ENCODE assay signal across 9 cellular contexts in genomic region chr3:149371001-149371722, GRCh38. TPM values are rescaled to one million over a fixed set of nuclear protein-coding genes. Genes with fewer than 3 reads are reported as not detected.
A peak's percentile ranks its signal among the peaks of the same experiment; 100 is the strongest.
DNase-seq lines count a peak whose midpoint lies in the region; ATAC-seq, FAIRE-seq and TF ChIP-seq lines count a peak whose summit lies in the region.
"Had no signal": no experiment of that assay in that cellular context is flagged by ENCODE, and none has a peak within 500 bp of the region (broad histone marks: within the 10 kb centered on the region; RNA-seq: fewer than 3 reads in every experiment).

No MANE protein-coding gene starts in this region.

- TF ChIP-seq POLR2A in heart left ventricle (IDR thresholded peaks at IDR 0.05) (no peak), upper lobe of left lung (IDR thresholded peaks at IDR 0.05) (no peak)

- ATAC-seq in heart left ventricle: peak in 3 of 4 donors; percentile 6 to 38 (median 20)
- no peak for ATAC-seq in left ventricle myocardium superior
- ATAC-seq in upper lobe of left lung (ENCODE audit: low FRiP score in 2 of 2): no peak
- no peak for ATAC-seq in HG03025 (IDR thresholded peaks at IDR 0.05; ENCODE audit: low FRiP score, unreplicated experiment)

- H3K4me1 ChIP-seq in heart left ventricle (peaks cover 0 to 68% (median 18%) of the 10 kb centered on the region in 12 donors), adipocyte (ENCODE audit: control insufficient read depth, insufficient read depth, low read length) (peaks cover 51% of the 10 kb centered on the region), iPS-20b (ENCODE audit: insufficient read depth, low read length) (peaks cover 36% of the 10 kb centered on the region), upper lobe of left lung (peaks cover 34 to 72% (median 49%) of the 10 kb centered on the region in 4 donors)

- DNase-seq in heart left ventricle (no peak), left ventricle myocardium superior (no peak), adipocyte (ENCODE audit: low read depth) (peak; percentile 56), upper lobe of left lung (no peak), frontal cortex (ENCODE audit: low spot score in 2 of 2) (no peak), NCI-H510A (lab: John Stamatoyannopoulos, UW) (no peak)
- DNase-seq: T1000 had no signal

- H3K27ac ChIP-seq in heart left ventricle (peak overlapping the region in 11 of 12 donors; percentile 11 to 90 (median 66)), iPS-20b (ENCODE audit: low read length) (no peak overlapping the region), upper lobe of left lung (peak overlapping the region; percentile 32 to 68 (median 39))

- H3K9ac ChIP-seq in adipocyte (ENCODE audit: low read length): peak overlapping the region; percentile 12
- H3K9ac ChIP-seq in iPS-20b (ENCODE audit: low read depth, low read length): peak overlapping the region; percentile 26; the same call in 1 of the 2 replicates

- TF ChIP-seq CTCF in heart left ventricle (IDR thresholded peaks at IDR 0.05) (no peak), upper lobe of left lung (IDR thresholded peaks at IDR 0.05) (no peak)

- peak overlapping the region in 9 of 12 donors; percentile 2 to 73 (median 59) for H3K4me3 ChIP-seq in heart left ventricle
- H3K4me3 ChIP-seq in adipocyte (ENCODE audit: low read length): no peak overlapping the region
- no peak overlapping the region for H3K4me3 ChIP-seq in iPS-20b (ENCODE audit: low read length)
- H3K4me3 ChIP-seq in upper lobe of left lung: no peak overlapping the region

- H3K36me3 ChIP-seq in heart left ventricle: peaks cover 0 to 72% (median 35%) of the 10 kb centered on the region in 9 donors
- no peaks in the 10 kb centered on the region for H3K36me3 ChIP-seq in adipocyte (ENCODE audit: control insufficient read depth, insufficient read depth, low read length, severe bottlenecking)
- H3K36me3 ChIP-seq in iPS-20b (ENCODE audit: insufficient read depth, low read depth, low read length): no peaks in the 10 kb centered on the region
- H3K36me3 ChIP-seq in upper lobe of left lung: peaks cover 0 to 47% (median 3%) of the 10 kb centered on the region in 4 donors

- intact Hi-C loops in heart left ventricle (cut with DNase I): no loop called here
- intact Hi-C loops in left ventricle myocardium superior (cut with micrococcal nuclease): no loop called here

- no peak for FAIRE-seq in frontal cortex (lab: Jason Lieb, UNC)

- TF ChIP-seq EP300 in upper lobe of left lung (IDR thresholded peaks at IDR 0.05): peak in 2 of 4 donors; percentile 3 to 5

- WGBS in heart left ventricle, 4 donors: 51 to 61% (median 56%) methylated on average over 7 of the region's 7 CpGs
- 37 to 47% methylated on average over 7 of the region's 7 CpGs for WGBS in upper lobe of left lung, 2 donors

- H3K27me3 ChIP-seq in heart left ventricle (no peaks in the 10 kb centered on the region), adipocyte (replicated peaks; ENCODE audit: control insufficient read depth, insufficient read depth, low read length) (no peaks in the 10 kb centered on the region), iPS-20b (ENCODE audit: insufficient read depth, low read length) (no peaks in the 10 kb centered on the region), upper lobe of left lung (no peaks in the 10 kb centered on the region)

- H3K9me3 ChIP-seq in heart left ventricle: no peaks in the 10 kb centered on the region
- no peaks in the 10 kb centered on the region for H3K9me3 ChIP-seq in adipocyte (ENCODE audit: control insufficient read depth, low read length)
- no peaks in the 10 kb centered on the region for H3K9me3 ChIP-seq in iPS-20b (ENCODE audit: insufficient read depth, low read depth, low read length)
- no peaks in the 10 kb centered on the region for H3K9me3 ChIP-seq in upper lobe of left lung

RNA-seq across cellular contexts. Expression of gene TM4SF1, which starts 6.3 kb away (rescaled TPM):
- total RNA-seq in heart left ventricle (100 to 1,000 TPM in 5 of 9 donors, 10 to 100 TPM in 4; 61.6 to 224 (median 111) TPM), left ventricle myocardium superior (112 TPM), upper lobe of left lung (100 to 1,000 TPM in 4 of 6 donors, 10 to 100 TPM in 2; 40.9 to 337 (median 197) TPM), frontal cortex (15.1 TPM)
- polyA plus RNA-seq in heart left ventricle: 100 to 1,000 TPM in 1 of 2 donors, 10 to 100 TPM in 1; 99.4 to 117 TPM

RNA-seq across cellular contexts. Expression of gene TM4SF18, which starts 37.7 kb away (rescaled TPM):
- total RNA-seq in heart left ventricle (10 to 100 TPM in 4 of 9 donors, 1 to 10 TPM in 5; 6.0 to 19.9 (median 9.1) TPM), left ventricle myocardium superior (11.6 TPM), upper lobe of left lung (10 to 100 TPM in 1 of 6 donors, 1 to 10 TPM in 3, under 1 TPM in 2; 0.55 to 16.6 (median 2.5) TPM), frontal cortex (3.7 TPM)
- polyA plus RNA-seq in heart left ventricle: 1 to 10 TPM; 4.5 to 7.0 TPM

Comparison
In these comparisons a context has a peak if more than half of its experiments do, and no peak if none do; other contexts are left out.
1. ATAC-seq: peak in heart left ventricle (3 of 4); none in left ventricle myocardium superior (single experiment), upper lobe of left lung (0 of 2) and HG03025 (single experiment).
2. H3K4me3 ChIP-seq: peak in heart left ventricle (9 of 12); none in adipocyte (single experiment), iPS-20b (single experiment) and upper lobe of left lung (0 of 4).